Comparison of ENCODE assay signal across 8 cellular contexts in genomic region chr6:79813854-79814477, GRCh38.
DNase-seq lines count a peak whose midpoint lies in the region; ATAC-seq and TF ChIP-seq lines count a peak whose summit lies in the region.

No MANE protein-coding gene starts in this region.

- no peaks in the 10 kb centered on the region for H3K9me3 ChIP-seq in OCI-LY3 (ENCODE audit: insufficient read depth, low read length)

- no peaks in the 10 kb centered on the region for H3K36me3 ChIP-seq in OCI-LY3 (replicated peaks; ENCODE audit: low read depth, low read length)

- H3K4me2 ChIP-seq in OCI-LY3 (ENCODE audit: low read length) = peak overlapping the region; percentile 42

- ATAC-seq in GM21367 (IDR thresholded peaks at IDR 0.05; ENCODE audit: unreplicated experiment) = peak; percentile 96
- peak; percentile 87 for ATAC-seq in HG03575 (IDR thresholded peaks at IDR 0.05; ENCODE audit: extremely low read depth, insufficient number of reproducible peaks, low FRiP score, unreplicated experiment)

- peaks cover 15% of the 10 kb centered on the region for H3K4me1 ChIP-seq in OCI-LY3 (ENCODE audit: low read length)

- H3K4me3 ChIP-seq in OCI-LY3 (ENCODE audit: low read length) = no peak overlapping the region
- no peak overlapping the region for H3K4me3 ChIP-seq in fibroblast of mammary gland (ENCODE audit: control insufficient read depth, low read depth, low read length)

- no peaks in the 10 kb centered on the region for H4K20me1 ChIP-seq in OCI-LY3 (ENCODE audit: insufficient read depth, low read length)

- no peaks in the 10 kb centered on the region for H3K27me3 ChIP-seq in OCI-LY3 (ENCODE audit: low read depth, low read length)

- TF ChIP-seq CTCF in OCI-LY3 (IDR thresholded peaks at IDR 0.05; ENCODE audit: low read depth, low read length) (peak; percentile 92), fibroblast of mammary gland (conservative IDR thresholded peaks at IDR 0.05; ENCODE audit: control insufficient read depth, insufficient read depth, low read depth, low read length) (peak; percentile 88)

- no peaks in the 10 kb centered on the region for H3K79me2 ChIP-seq in OCI-LY3 (ENCODE audit: low read length)

- no peak overlapping the region; the same call in 1 of the 2 replicates for H3K27ac ChIP-seq in OCI-LY3 (ENCODE audit: low read length)

- H2AFZ ChIP-seq in OCI-LY3 (ENCODE audit: low read depth, low read length) = peak overlapping the region; percentile 67

- 0 out of 2 replicates have a peak overlapping the region, but pooled peaks have one; percentile 4 for H3K9ac ChIP-seq in OCI-LY3 (ENCODE audit: low read length)

- DNase-seq in DMS79 (lab: John Stamatoyannopoulos, UW) (peak; percentile 48), activated T-cell treated with anti-CD3 and anti-CD28 coated beads for 48 hours (ENCODE audit: low read depth) (peak; percentile 45), fibroblast of mammary gland (ENCODE audit: low read depth) (peak; percentile 69), non-pigmented ciliary epithelial cell (ENCODE audit: low read depth) (peak; percentile 41), superior temporal gyrus (ENCODE audit: extremely low spot score) (peak; percentile 92)

Comparison
In these comparisons a context has a peak if more than half of its experiments do, and no peak if none do; other contexts are left out.
1. DNase-seq: peak in every context shown above with its lines; median percentile 92 in superior temporal gyrus; 69 in fibroblast of mammary gland; 48 in DMS79; 45 in activated T-cell treated with anti-CD3 and anti-CD28 coated beads for 48 hours; 41 in non-pigmented ciliary epithelial cell.